ENCODE assay signal across 1 cellular context in the genomic region with DNA sequence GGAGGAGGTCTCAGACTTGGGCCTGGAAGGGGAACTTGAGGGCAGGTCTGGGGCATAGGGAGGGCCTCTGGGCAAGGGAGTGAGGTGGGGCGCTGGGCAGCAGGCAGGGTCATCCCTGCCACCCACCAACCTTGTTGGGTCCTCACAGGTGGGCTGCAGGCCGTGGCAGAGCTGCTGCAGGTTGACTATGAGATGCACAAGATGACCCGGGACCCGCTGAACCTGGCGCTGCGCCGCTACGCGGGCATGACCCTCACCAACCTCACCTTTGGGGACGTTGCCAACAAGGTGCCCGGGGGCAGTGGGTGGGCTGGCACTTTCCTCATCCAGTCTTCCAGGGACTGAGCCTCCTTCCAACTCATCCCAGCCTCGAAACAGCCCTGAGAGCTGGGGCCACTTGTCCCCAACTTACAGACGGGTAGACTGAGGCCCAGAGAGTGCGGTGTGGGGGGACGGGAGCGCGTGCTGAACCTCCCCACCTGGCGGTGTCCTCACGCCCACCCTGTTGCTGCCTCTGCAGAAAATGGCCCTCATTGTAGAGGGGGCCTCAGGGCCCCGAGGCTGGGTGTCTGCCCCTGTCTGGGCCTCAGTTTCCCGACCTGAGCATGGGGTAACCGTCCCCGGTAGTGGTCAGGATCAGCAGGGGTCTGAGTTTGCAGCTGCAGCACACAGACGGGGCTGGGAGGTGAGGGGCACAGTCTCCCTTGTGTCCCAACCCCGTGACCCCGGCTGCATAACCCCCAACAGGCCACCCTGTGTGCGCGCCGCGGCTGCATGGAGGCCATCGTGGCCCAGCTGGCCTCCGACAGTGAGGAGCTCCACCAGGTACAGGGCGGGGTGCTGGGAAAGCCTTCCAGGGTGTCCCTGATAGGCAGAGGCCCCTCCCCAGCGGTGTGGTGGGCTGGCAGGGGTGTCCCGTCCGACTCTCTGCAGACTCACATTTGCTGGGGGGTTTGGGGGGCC.
TF ChIP-seq lines count a peak whose summit lies in the region.

No MANE protein-coding gene starts in this region.

TF ChIP-seq in HepG2, 621 proteins besides CTCF, POLR2A, EP300 and RAD21:
- peak; percentile 85 for TF ChIP-seq HNRNPL (IDR thresholded peaks at IDR 0.05; ENCODE audit: low read depth, low read length)
- no peak for TF ChIP-seq RFX3 (CRISPR knock-in tag; IDR thresholded peaks at IDR 0.05)
- peak; percentile 82 for TF ChIP-seq ZNF629 (CRISPR knock-in tag; conservative IDR thresholded peaks at IDR 0.05)
- TF ChIP-seq TCF7 (IDR thresholded peaks at IDR 0.05; ENCODE audit: low read depth), result no peak
- TF ChIP-seq ARHGAP35 (CRISPR knock-in tag; IDR thresholded peaks at IDR 0.05; ENCODE audit: borderline replicate concordance), result no peak
- no peak for TF ChIP-seq MAFG (CRISPR knock-in tag; IDR thresholded peaks at IDR 0.05)
- TF ChIP-seq ZMYM3 (CRISPR knock-in tag; IDR thresholded peaks at IDR 0.05), result peak; percentile 40; the same call in 1 of the 2 replicates
- TF ChIP-seq, protein P1, sequence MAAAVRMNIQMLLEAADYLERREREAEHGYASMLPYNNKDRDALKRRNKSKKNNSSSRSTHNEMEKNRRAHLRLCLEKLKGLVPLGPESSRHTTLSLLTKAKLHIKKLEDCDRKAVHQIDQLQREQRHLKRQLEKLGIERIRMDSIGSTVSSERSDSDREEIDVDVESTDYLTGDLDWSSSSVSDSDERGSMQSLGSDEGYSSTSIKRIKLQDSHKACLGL (CRISPR knock-in tag; IDR thresholded peaks at IDR 0.05), result no peak
- no peak for TF ChIP-seq TP53 (CRISPR knock-in tag; conservative IDR thresholded peaks at IDR 0.05)
- no peak for TF ChIP-seq CHD4 (IDR thresholded peaks at IDR 0.05; ENCODE audit: borderline replicate concordance, low read length)
- TF ChIP-seq ISX (CRISPR knock-in tag; conservative IDR thresholded peaks at IDR 0.05), result no peak
- no peak for TF ChIP-seq YEATS2 (CRISPR knock-in tag; IDR thresholded peaks at IDR 0.05; ENCODE audit: borderline replicate concordance)
- no peak for TF ChIP-seq SUZ12 (IDR thresholded peaks at IDR 0.05; ENCODE audit: low read depth, low read length)
- TF ChIP-seq ZNF720 (CRISPR knock-in tag; IDR thresholded peaks at IDR 0.05), result no peak
- no peak for TF ChIP-seq ZNF530 (CRISPR knock-in tag; IDR thresholded peaks at IDR 0.05; ENCODE audit: low read depth)
- no peak for TF ChIP-seq ZNF775 (CRISPR knock-in tag; IDR thresholded peaks at IDR 0.05; ENCODE audit: borderline replicate concordance)
- no peak for TF ChIP-seq GTF2F1 (IDR thresholded peaks at IDR 0.05; ENCODE audit: low read length)
- no peak for TF ChIP-seq ZNF781 (CRISPR knock-in tag; IDR thresholded peaks at IDR 0.05; ENCODE audit: borderline replicate concordance, not compliant biosample characterization)
- no peak for TF ChIP-seq HOXA7 (CRISPR knock-in tag; IDR thresholded peaks at IDR 0.05)
- TF ChIP-seq ZNF441 (CRISPR knock-in tag; IDR thresholded peaks at IDR 0.05; ENCODE audit: borderline replicate concordance), result no peak
- no peak for TF ChIP-seq KLF13 (CRISPR knock-in tag; IDR thresholded peaks at IDR 0.05)
- no peak for TF ChIP-seq CEBPZ (IDR thresholded peaks at IDR 0.05; ENCODE audit: low read length)
- TF ChIP-seq ZSCAN22 (CRISPR knock-in tag; IDR thresholded peaks at IDR 0.05), result no peak
TF ChIP-seq in HepG2: peak in this region for 3.
